21 cellular contexts compared by ENCODE assay signal in the genomic region with DNA sequence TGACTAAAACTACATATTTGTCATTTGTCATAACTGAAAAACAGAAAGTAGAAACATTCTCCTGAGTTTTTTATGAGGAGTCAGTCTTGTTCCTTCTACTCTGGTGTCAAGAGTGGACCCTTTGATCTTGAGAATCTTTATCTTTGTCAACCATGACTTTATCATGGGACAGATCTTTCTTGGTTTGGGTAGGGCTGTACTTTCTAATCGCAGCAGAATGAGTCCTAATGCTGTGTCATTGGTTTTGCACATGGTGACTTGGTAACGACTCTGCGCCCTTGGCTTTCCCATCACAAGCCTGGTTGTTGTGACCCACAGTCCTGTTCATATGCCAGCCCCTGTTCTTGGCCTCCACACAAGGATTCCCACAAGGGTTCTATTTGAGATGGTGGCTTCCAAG. TPM values are rescaled to one million over a fixed set of nuclear protein-coding genes. Genes with fewer than 3 reads are reported as not detected.
A peak's percentile ranks its signal among the peaks of the same experiment; 100 is the strongest.
DNase-seq lines count a peak whose midpoint lies in the region; ATAC-seq and TF ChIP-seq lines count a peak whose summit lies in the region.
"Had no signal": no experiment of that assay in that cellular context is flagged by ENCODE, and none has a peak within 500 bp of the region (broad histone marks: within the 10 kb centered on the region; RNA-seq: fewer than 3 reads in every experiment).

No MANE protein-coding gene starts in this region.

- H3K4me2 ChIP-seq in mesenchymal stem cell (ENCODE audit: low read length, poor library complexity, severe bottlenecking) = no peak overlapping the region

- no peak overlapping the region for H3K14ac ChIP-seq in mesenchymal stem cell (ENCODE audit: low read length in 2 of 2)

- H3K27ac Mint-ChIP-seq in activated CD4-positive, alpha-beta memory T cell treated with anti-CD3 and anti-CD28 coated beads for 36 hours = no peak overlapping the region
- no peak overlapping the region for H3K27ac Mint-ChIP-seq in activated CD4-positive, alpha-beta memory T cell treated with anti-CD3 and anti-CD28 coated beads, Interleukin-2, amount 10 ng/mL, durations not matched to agents 7 days and 5 days
- H3K27ac Mint-ChIP-seq in brain = peak overlapping the region in 4 of 5 experiments; percentile 93 to 99 (median 96)
- peak overlapping the region; percentile 40 for H3K27ac Mint-ChIP-seq in type B pancreatic cell
- no peak overlapping the region for H3K27ac Mint-ChIP-seq in activated CD8-positive, alpha-beta T cell treated with anti-CD3 and anti-CD28 coated beads, Interleukin-2, amount 10 ng/mL, durations not matched to agents 7 days and 5 days
- H3K27ac Mint-ChIP-seq: stimulated activated naive CD8-positive, alpha-beta T cell treated with anti-CD3 and anti-CD28 coated beads, Interleukin-15, Interleukin-2, amounts not matched to agents 100 ng/mL and 50 ng/mL, for 24 hours; WTC11 had no signal

- no peak for TF ChIP-seq EP300 in transverse colon (IDR thresholded peaks at IDR 0.05; ENCODE audit: low read depth)

- no peak overlapping the region for H2BK12ac ChIP-seq in mesenchymal stem cell (ENCODE audit: low read length in 2 of 2)

- H3K36me3 Mint-ChIP-seq in activated CD4-positive, alpha-beta memory T cell treated with anti-CD3 and anti-CD28 coated beads for 36 hours = peaks cover 10% of the 10 kb centered on the region
- H3K36me3 Mint-ChIP-seq in activated CD4-positive, alpha-beta memory T cell treated with anti-CD3 and anti-CD28 coated beads, Interleukin-2, amount 10 ng/mL, durations not matched to agents 7 days and 5 days (ENCODE audit: low read depth) = peaks cover 4% of the 10 kb centered on the region
- H3K36me3 Mint-ChIP-seq in brain = peaks cover 43% of the 10 kb centered on the region
- peaks cover 23% of the 10 kb centered on the region for H3K36me3 Mint-ChIP-seq in type B pancreatic cell
- H3K36me3 Mint-ChIP-seq in activated CD8-positive, alpha-beta T cell treated with anti-CD3 and anti-CD28 coated beads, Interleukin-2, amount 10 ng/mL, durations not matched to agents 7 days and 5 days (ENCODE audit: low read depth) = no peaks in the 10 kb centered on the region

- H3K9me3 Mint-ChIP-seq in activated CD4-positive, alpha-beta memory T cell treated with anti-CD3 and anti-CD28 coated beads for 36 hours = no peaks in the 10 kb centered on the region
- no peaks in the 10 kb centered on the region for H3K9me3 Mint-ChIP-seq in activated CD4-positive, alpha-beta memory T cell treated with anti-CD3 and anti-CD28 coated beads, Interleukin-2, amount 10 ng/mL, durations not matched to agents 7 days and 5 days
- H3K9me3 Mint-ChIP-seq in brain = no peaks in the 10 kb centered on the region
- peaks cover 4% of the 10 kb centered on the region for H3K9me3 Mint-ChIP-seq in type B pancreatic cell
- no peaks in the 10 kb centered on the region for H3K9me3 Mint-ChIP-seq in activated CD8-positive, alpha-beta T cell treated with anti-CD3 and anti-CD28 coated beads, Interleukin-2, amount 10 ng/mL, durations not matched to agents 7 days and 5 days (ENCODE audit: insufficient read depth)
- H3K9me3 Mint-ChIP-seq: stimulated activated naive CD8-positive, alpha-beta T cell treated with anti-CD3 and anti-CD28 coated beads, Interleukin-15, Interleukin-2, amounts not matched to agents 100 ng/mL and 50 ng/mL, for 24 hours; WTC11 had no signal

- H3K27me3 Mint-ChIP-seq in activated CD4-positive, alpha-beta memory T cell treated with anti-CD3 and anti-CD28 coated beads for 36 hours = no peaks in the 10 kb centered on the region
- no peaks in the 10 kb centered on the region for H3K27me3 Mint-ChIP-seq in activated CD4-positive, alpha-beta memory T cell treated with anti-CD3 and anti-CD28 coated beads, Interleukin-2, amount 10 ng/mL, durations not matched to agents 7 days and 5 days
- H3K27me3 Mint-ChIP-seq in brain (no peaks in the 10 kb centered on the region), type B pancreatic cell (no peaks in the 10 kb centered on the region)
- H3K27me3 Mint-ChIP-seq in activated CD8-positive, alpha-beta T cell treated with anti-CD3 and anti-CD28 coated beads, Interleukin-2, amount 10 ng/mL, durations not matched to agents 7 days and 5 days (ENCODE audit: low read depth) = no peaks in the 10 kb centered on the region
- H3K27me3 Mint-ChIP-seq: stimulated activated naive CD8-positive, alpha-beta T cell treated with anti-CD3 and anti-CD28 coated beads, Interleukin-15, Interleukin-2, amounts not matched to agents 100 ng/mL and 50 ng/mL, for 24 hours had no signal

- H3K4ac ChIP-seq in mesenchymal stem cell (ENCODE audit: low read depth in 1 of 2, low read length in 2 of 2) = no peak overlapping the region

- H3K27ac ChIP-seq in mesenchymal stem cell (ENCODE audit: low read length, poor library complexity, severe bottlenecking) (no peak overlapping the region), transverse colon (no peak overlapping the region)
- H3K27ac ChIP-seq: cardiac muscle cell, heart left ventricle, SK-N-MC had no signal

- H3K4me3 Mint-ChIP-seq in activated CD4-positive, alpha-beta memory T cell treated with anti-CD3 and anti-CD28 coated beads for 36 hours = no peak overlapping the region
- H3K4me3 Mint-ChIP-seq in activated CD4-positive, alpha-beta memory T cell treated with anti-CD3 and anti-CD28 coated beads, Interleukin-2, amount 10 ng/mL, durations not matched to agents 7 days and 5 days = no peak overlapping the region
- peak overlapping the region in 1 of 5 experiments; percentile 77 for H3K4me3 Mint-ChIP-seq in brain
- no peak overlapping the region for H3K4me3 Mint-ChIP-seq in type B pancreatic cell
- H3K4me3 Mint-ChIP-seq in activated CD8-positive, alpha-beta T cell treated with anti-CD3 and anti-CD28 coated beads, Interleukin-2, amount 10 ng/mL, durations not matched to agents 7 days and 5 days = no peak overlapping the region
- H3K4me3 Mint-ChIP-seq: stimulated activated naive CD8-positive, alpha-beta T cell treated with anti-CD3 and anti-CD28 coated beads, Interleukin-15, Interleukin-2, amounts not matched to agents 100 ng/mL and 50 ng/mL, for 24 hours; WTC11 had no signal

- H3K79me1 ChIP-seq in mesenchymal stem cell (replicated peaks; ENCODE audit: low read length, poor library complexity, severe bottlenecking) = peaks cover 47% of the 10 kb centered on the region

- no peak overlapping the region for H3K4me3 ChIP-seq in mesenchymal stem cell (ENCODE audit: insufficient read depth in 1 of 2, low read depth in 1 of 2, low read length in 2 of 2)
- H3K4me3 ChIP-seq in transverse colon = no peak overlapping the region
- H3K4me3 ChIP-seq: cardiac muscle cell, heart left ventricle, SK-N-MC had no signal

- ATAC-seq in activated CD8-positive, alpha-beta T cell treated with anti-CD3 and anti-CD28 coated beads, Interleukin-2, amount 10 ng/mL, durations not matched to agents 7 days and 5 days = no peak
- ATAC-seq: heart left ventricle, WTC11 had no signal

- in situ Hi-C loops in transverse colon (cut with MboI; ENCODE audit: low pct_ligation_motif_present in 1 of 4, low pct_unique_long_range_greater_than_20kb in 1 of 4, low sequenced_read_pairs in 3 of 4) = no loop called here

- no peak overlapping the region for H3K9ac ChIP-seq in mesenchymal stem cell (ENCODE audit: low read length)

- no peak overlapping the region for H2BK120ac ChIP-seq in mesenchymal stem cell (ENCODE audit: low read depth, low read length)

- H3K23ac ChIP-seq in mesenchymal stem cell (ENCODE audit: low read length in 2 of 2) = peak overlapping the region in 1 of 2 experiments; percentile 72

- no peak overlapping the region for H2AFZ ChIP-seq in mesenchymal stem cell (ENCODE audit: low read depth, low read length)

- TF ChIP-seq CTCF in brain (conservative IDR thresholded peaks at IDR 0.05) = no peak
- TF ChIP-seq CTCF in type B pancreatic cell (conservative IDR thresholded peaks at IDR 0.05) = no peak
- no peak for TF ChIP-seq CTCF in transverse colon (IDR thresholded peaks at IDR 0.05)

- no peaks in the 10 kb centered on the region for H3K27me3 ChIP-seq in mesenchymal stem cell (ENCODE audit: control insufficient read depth in 1 of 2, insufficient read depth in 1 of 2, low read length in 2 of 2)
- H3K27me3 ChIP-seq in transverse colon = no peaks in the 10 kb centered on the region
- H3K27me3 ChIP-seq: cardiac muscle cell, heart left ventricle had no signal

- peak overlapping the region in 1 of 2 experiments; percentile 5 for H3K18ac ChIP-seq in mesenchymal stem cell (ENCODE audit: low read depth in 1 of 2, low read length in 2 of 2)

- intact Hi-C loops in activated CD4-positive, alpha-beta memory T cell treated with anti-CD3 and anti-CD28 coated beads for 36 hours (cut with micrococcal nuclease) = loop anchor here (2.0 kb wide), 1 partner anchor 31 kb away; no protein-coding TSS in a partner anchor
- intact Hi-C loops in transverse colon (cut with DNase I; ENCODE audit: low total_unique reads) = no loop called here

- TF ChIP-seq POLR2A in transverse colon (IDR thresholded peaks at IDR 0.05) = no peak

- WGBS in mesenchymal stem cell = 94% methylated on average over 3 of the region's 3 CpGs
- WGBS in transverse colon (ENCODE audit: low coverage in 1 of 2), 2 donors = 88 to 100% methylated on average over 3 of the region's 3 CpGs

- H4K8ac ChIP-seq in mesenchymal stem cell (ENCODE audit: low read length) = no peak overlapping the region

- POLR2A ChIA-PET in activated CD4-positive, alpha-beta memory T cell treated with anti-CD3 and anti-CD28 coated beads for 36 hours (lab: Charles Lee) = no interaction called here
- POLR2A ChIA-PET in activated CD4-positive, alpha-beta memory T cell treated with anti-CD3 and anti-CD28 coated beads, Interleukin-2, amount 10 ng/mL, durations not matched to agents 7 days and 5 days (lab: Charles Lee) = interaction anchor here (1.3 kb wide), 1 partner anchor 12 kb away, joined by 5 read pairs; no protein-coding TSS in a partner anchor
- POLR2A ChIA-PET in activated CD8-positive, alpha-beta T cell treated with anti-CD3 and anti-CD28 coated beads, Interleukin-2, amount 10 ng/mL, durations not matched to agents 7 days and 5 days (lab: Charles Lee) = no interaction called here

- peaks cover 18% of the 10 kb centered on the region for H3K4me1 Mint-ChIP-seq in activated CD4-positive, alpha-beta memory T cell treated with anti-CD3 and anti-CD28 coated beads for 36 hours (ENCODE audit: low read depth)
- H3K4me1 Mint-ChIP-seq in activated CD4-positive, alpha-beta memory T cell treated with anti-CD3 and anti-CD28 coated beads, Interleukin-2, amount 10 ng/mL, durations not matched to agents 7 days and 5 days = peaks cover 21% of the 10 kb centered on the region
- H3K4me1 Mint-ChIP-seq in brain (peaks cover 46% of the 10 kb centered on the region), type B pancreatic cell (ENCODE audit: unreplicated experiment) (peaks cover 11% of the 10 kb centered on the region)
- H3K4me1 Mint-ChIP-seq in activated CD8-positive, alpha-beta T cell treated with anti-CD3 and anti-CD28 coated beads, Interleukin-2, amount 10 ng/mL, durations not matched to agents 7 days and 5 days (ENCODE audit: low read depth) = no peaks in the 10 kb centered on the region

- H2BK15ac ChIP-seq in mesenchymal stem cell (ENCODE audit: low read depth, poor library complexity, severe bottlenecking) = no peak overlapping the region

- H3K4me1 ChIP-seq in mesenchymal stem cell (ENCODE audit: control insufficient read depth, insufficient read depth, low read depth, low read length) (peaks cover 2% of the 10 kb centered on the region), transverse colon (peaks cover 0 to 2% (median 0%) of the 10 kb centered on the region in 4 donors)

- H2AK5ac ChIP-seq in mesenchymal stem cell (ENCODE audit: low read length, severe bottlenecking) = no peak overlapping the region

- H3K9me3 ChIP-seq in mesenchymal stem cell (ENCODE audit: control insufficient read depth, low read length) (no peaks in the 10 kb centered on the region), transverse colon (no peaks in the 10 kb centered on the region)
- H3K9me3 ChIP-seq: heart left ventricle had no signal

- DNase-seq in activated CD4-positive, alpha-beta memory T cell treated with anti-CD3 and anti-CD28 coated beads for 36 hours = peak; percentile 25
- no peak for DNase-seq in activated CD4-positive, alpha-beta memory T cell treated with anti-CD3 and anti-CD28 coated beads, Interleukin-2, amount 10 ng/mL, durations not matched to agents 7 days and 5 days
- DNase-seq in myocyte (ENCODE audit: low read depth) (peak; percentile 45), type B pancreatic cell (ENCODE audit: extremely low spot score, unreplicated experiment) (no peak), mesenchymal stem cell (no peak), transverse colon (no peak)
- DNase-seq in activated CD8-positive, alpha-beta T cell treated with anti-CD3 and anti-CD28 coated beads, Interleukin-2, amount 10 ng/mL, durations not matched to agents 7 days and 5 days = no peak
- DNase-seq: activated CD4-positive, alpha-beta T cell treated with anti-CD3 and anti-CD28 coated beads, Interleukin-2, amount 50 U/mL, for 48 hours; activated naive CD4-positive, alpha-beta T cell treated with Interleukin-2 at 50 U/mL for 16 hours; activated T-cell treated with anti-CD3 and anti-CD28 coated beads for 4 hours; DND-41; HCEC 1CT; heart left ventricle; RPMI8226; stimulated activated CD4-positive, alpha-beta T cell treated with anti-CD3 and anti-CD28 coated beads, Interleukin-12 subunit alpha, Interleukin-12 subunit beta, amount 100 ng/mL, for 4 hours; stimulated activated CD4-positive, alpha-beta T cell treated with anti-CD3 and anti-CD28 coated beads, Interleukin-4, amount 100 ng/mL, for 4 hours had no signal

- no peak overlapping the region for H2BK5ac ChIP-seq in mesenchymal stem cell (ENCODE audit: low read depth, low read length, poor library complexity, severe bottlenecking)

- no peaks in the 10 kb centered on the region for H3K36me3 ChIP-seq in mesenchymal stem cell (ENCODE audit: control insufficient read depth in 1 of 2, insufficient read depth in 2 of 2, low read depth in 1 of 2, low read length in 2 of 2)
- no peaks in the 10 kb centered on the region for H3K36me3 ChIP-seq in transverse colon
- H3K36me3 ChIP-seq: cardiac muscle cell had no signal

- no peak overlapping the region for H4K91ac ChIP-seq in mesenchymal stem cell (ENCODE audit: low read length)

- CTCF ChIA-PET in activated CD4-positive, alpha-beta memory T cell treated with anti-CD3 and anti-CD28 coated beads for 36 hours (lab: Charles Lee) = interaction anchor here (0.7 to 1.2 kb wide), 4 partner anchors 10 to 833 kb away, joined by 3 to 4 read pairs (median 3); no protein-coding TSS in a partner anchor
- CTCF ChIA-PET in activated CD4-positive, alpha-beta memory T cell treated with anti-CD3 and anti-CD28 coated beads, Interleukin-2, amount 10 ng/mL, durations not matched to agents 7 days and 5 days (lab: Charles Lee) = interaction anchor here (1.2 kb wide), 1 partner anchor 10 kb away, joined by 5 read pairs; no protein-coding TSS in a partner anchor
- CTCF ChIA-PET in activated CD8-positive, alpha-beta T cell treated with anti-CD3 and anti-CD28 coated beads, Interleukin-2, amount 10 ng/mL, durations not matched to agents 7 days and 5 days (lab: Charles Lee) = interaction anchor here (0.6 to 1.8 kb wide), 5 partner anchors 11 to 396 kb away, joined by 3 to 5 read pairs (median 3); no protein-coding TSS in a partner anchor

RNA-seq across cellular contexts. Expression of a gene that starts 45.6 kb away (rescaled TPM):
- 10 to 100 TPM; 10.7 to 12.2 TPM for total RNA-seq in activated CD4-positive, alpha-beta memory T cell treated with anti-CD3 and anti-CD28 coated beads for 36 hours
- total RNA-seq in activated CD4-positive, alpha-beta memory T cell treated with anti-CD3 and anti-CD28 coated beads, Interleukin-2, amount 10 ng/mL, durations not matched to agents 7 days and 5 days = 10 to 100 TPM; 13.5 to 17.0 TPM
- 26.0 TPM for polyA plus RNA-seq in brain (ENCODE audit: insufficient read depth, low read depth, low replicate concordance)
- total RNA-seq in myocyte (213 and 291 TPM in 2 replicates), type B pancreatic cell (ENCODE audit: low replicate concordance) (56.8 and 89.3 TPM in 2 replicates), transverse colon (100 to 1,000 TPM in 1 of 4 donors, 10 to 100 TPM in 3; 53.0 to 129 (median 92.7) TPM)
- 203 TPM for polyA plus RNA-seq in myocyte (2012)
- 11.8 TPM for polyA plus RNA-seq in mesenchymal stem cell (2013, experiment 1 of 2)
- polyA plus RNA-seq in mesenchymal stem cell (2013, experiment 2 of 2) = 10.9 TPM
- 1 to 10 TPM; 7.2 to 8.9 TPM for total RNA-seq in activated CD8-positive, alpha-beta T cell treated with anti-CD3 and anti-CD28 coated beads, Interleukin-2, amount 10 ng/mL, durations not matched to agents 7 days and 5 days

Comparison
In these comparisons a context has a peak if more than half of its experiments do, and no peak if none do; other contexts are left out.
1. DNase-seq: peak in activated CD4-positive, alpha-beta memory T cell treated with anti-CD3 and anti-CD28 coated beads for 36 hours (single experiment) and myocyte (single experiment); none in activated CD4-positive, alpha-beta memory T cell treated with anti-CD3 and anti-CD28 coated beads, Interleukin-2, amount 10 ng/mL, durations not matched to agents 7 days and 5 days (single experiment), type B pancreatic cell (single experiment), mesenchymal stem cell (single experiment), transverse colon (single experiment) and activated CD8-positive, alpha-beta T cell treated with anti-CD3 and anti-CD28 coated beads, Interleukin-2, amount 10 ng/mL, durations not matched to agents 7 days and 5 days (single experiment).
2. H3K27ac Mint-ChIP-seq: peak in brain (4 of 5) and type B pancreatic cell (single experiment); none in activated CD4-positive, alpha-beta memory T cell treated with anti-CD3 and anti-CD28 coated beads for 36 hours (single experiment), activated CD4-positive, alpha-beta memory T cell treated with anti-CD3 and anti-CD28 coated beads, Interleukin-2, amount 10 ng/mL, durations not matched to agents 7 days and 5 days (single experiment) and activated CD8-positive, alpha-beta T cell treated with anti-CD3 and anti-CD28 coated beads, Interleukin-2, amount 10 ng/mL, durations not matched to agents 7 days and 5 days (single experiment).